Comparison of ENCODE assay signal across 14 cellular contexts in genomic region chr2:157061799-157062198, GRCh38.
A peak's percentile ranks its signal among the peaks of the same experiment; 100 is the strongest.
DNase-seq lines count a peak whose midpoint lies in the region; ATAC-seq, FAIRE-seq and TF ChIP-seq lines count a peak whose summit lies in the region.
"Had no signal": no experiment of that assay in that cellular context is flagged by ENCODE, and none has a peak within 500 bp of the region (broad histone marks: within the 10 kb centered on the region; RNA-seq: fewer than 3 reads in every experiment).

No MANE protein-coding gene starts in this region.

- TF ChIP-seq POLR2A in GM12891 (IDR thresholded peaks at IDR 0.05; ENCODE audit: low read depth, low read length): no peak

- no peak for DNase-seq in GM12891 (ENCODE audit: insufficient read length, low spot score)
- DNase-seq in SKM-1 (lab: John Stamatoyannopoulos, UW; ENCODE audit: unreplicated experiment): no peak
- DNase-seq in RCC 7860 (ENCODE audit: low spot score): no peak
- DNase-seq in activated CD4-positive, CD25-positive, alpha-beta regulatory T cell (lab: John Stamatoyannopoulos, UW): no peak
- no peak for DNase-seq in HuH-7 (ENCODE audit: low spot score)
- DNase-seq: activated naive CD4-positive, alpha-beta T cell treated with Interleukin-2 at 50 U/mL for 16 hours; MG63; naive thymus-derived CD4-positive, alpha-beta T cell; NCI-H82 had no signal

- FAIRE-seq in GM12891 (lab: Jason Lieb, UNC) (peak; percentile 50), RCC 7860 (lab: Jason Lieb, UNC) (no peak)
- FAIRE-seq: keratinocyte had no signal

- ATAC-seq in GM19395 (IDR thresholded peaks at IDR 0.05; ENCODE audit: unreplicated experiment) (peak; percentile 92), HG02759 (IDR thresholded peaks at IDR 0.05; ENCODE audit: unreplicated experiment) (peak; percentile 96), HG03432 (IDR thresholded peaks at IDR 0.05; ENCODE audit: unreplicated experiment) (peak; percentile 98)
- ATAC-seq: HCT116; naive thymus-derived CD4-positive, alpha-beta T cell had no signal

TF ChIP-seq in GM12891, 5 proteins besides CTCF, POLR2A, EP300 and RAD21:
- TF ChIP-seq TAF1 (IDR thresholded peaks at IDR 0.05; ENCODE audit: low read depth, low read length) (no peak), POU2F2 (IDR thresholded peaks at IDR 0.05; ENCODE audit: low read depth, low read length) (0 out of 2 replicates have a peak, but pooled peaks have one; percentile 60)
